Comparison of ENCODE assay signal across 14 cellular contexts in the genomic region with DNA sequence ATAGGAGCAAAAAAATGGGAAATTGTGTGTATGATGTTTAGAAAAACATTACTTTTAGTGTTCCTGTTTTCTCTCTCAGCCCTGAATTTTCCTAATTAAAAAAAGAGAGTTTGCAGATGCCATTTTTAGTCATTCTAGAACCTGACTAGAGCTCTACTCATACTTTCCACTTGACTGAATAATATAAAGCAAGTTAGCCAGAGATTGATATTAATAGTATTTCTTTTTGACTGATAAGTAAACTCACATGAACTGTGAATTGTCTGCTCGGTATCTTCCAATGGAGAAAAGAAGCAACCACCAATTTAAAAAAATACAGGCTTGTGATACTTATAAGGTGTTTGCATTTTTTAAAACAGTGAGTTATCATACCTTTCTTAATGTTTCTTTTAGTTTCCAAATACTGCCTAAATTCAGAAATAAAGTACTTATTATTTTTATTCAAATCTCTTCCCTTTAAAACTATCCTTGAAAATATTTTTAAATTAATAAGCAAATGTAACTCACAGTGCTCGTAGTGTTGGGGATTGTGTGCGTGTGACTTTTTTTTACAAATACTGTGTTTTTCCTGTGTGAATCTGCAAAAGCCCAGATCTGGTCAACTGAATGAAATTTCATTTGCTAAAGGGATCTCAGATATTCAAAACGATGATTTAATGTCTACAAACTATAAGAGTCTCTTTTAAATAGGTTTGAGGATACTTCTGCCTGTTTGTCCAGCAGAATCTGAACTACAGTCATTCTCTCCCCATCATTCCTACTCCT. TPM values are rescaled to one million over a fixed set of nuclear protein-coding genes. Genes with fewer than 3 reads are reported as not detected.
DNase-seq lines count a peak whose midpoint lies in the region; ATAC-seq and TF ChIP-seq lines count a peak whose summit lies in the region.
"Had no signal": no experiment of that assay in that cellular context is flagged by ENCODE, and none has a peak within 500 bp of the region (broad histone marks: within the 10 kb centered on the region; RNA-seq: fewer than 3 reads in every experiment).

No MANE protein-coding gene starts in this region.

- H3K36me3 Mint-ChIP-seq in CD4-positive, alpha-beta T cell (ENCODE audit: low read depth): peaks cover 27% of the 10 kb centered on the region
- H3K36me3 Mint-ChIP-seq in activated CD4-positive, alpha-beta memory T cell treated with anti-CD3 and anti-CD28 coated beads for 36 hours: peaks cover 16% of the 10 kb centered on the region
- peaks cover 0 to 9% (median 0%) of the 10 kb centered on the region in 5 donors for H3K36me3 Mint-ChIP-seq in naive thymus-derived CD4-positive, alpha-beta T cell

- H3K9me3 ChIP-seq in CD4-positive, alpha-beta T cell (ENCODE audit: control insufficient read depth, low read length): no peaks in the 10 kb centered on the region
- H3K9me3 ChIP-seq in naive thymus-derived CD4-positive, alpha-beta T cell (ENCODE audit: control insufficient read depth in 2 of 3, low read length in 3 of 3): no peaks in the 10 kb centered on the region

- ATAC-seq in CD4-positive, alpha-beta T cell (ENCODE audit: poor library complexity): no peak
- no peak for ATAC-seq in naive thymus-derived CD4-positive, alpha-beta T cell
- ATAC-seq in HG03039 (IDR thresholded peaks at IDR 0.05; ENCODE audit: unreplicated experiment): no peak
- ATAC-seq: PC-3 had no signal

- H3K4me1 Mint-ChIP-seq in CD4-positive, alpha-beta T cell (ENCODE audit: low read depth): peaks cover 87% of the 10 kb centered on the region
- peaks cover 81% of the 10 kb centered on the region for H3K4me1 Mint-ChIP-seq in activated CD4-positive, alpha-beta memory T cell treated with anti-CD3 and anti-CD28 coated beads for 36 hours (ENCODE audit: low read depth)
- H3K4me1 Mint-ChIP-seq in naive thymus-derived CD4-positive, alpha-beta T cell: peaks cover 60 to 94% (median 85%) of the 10 kb centered on the region in 7 donors

- H3K9me3 Mint-ChIP-seq in CD4-positive, alpha-beta T cell: no peaks in the 10 kb centered on the region
- no peaks in the 10 kb centered on the region for H3K9me3 Mint-ChIP-seq in activated CD4-positive, alpha-beta memory T cell treated with anti-CD3 and anti-CD28 coated beads for 36 hours
- no peaks in the 10 kb centered on the region for H3K9me3 Mint-ChIP-seq in naive thymus-derived CD4-positive, alpha-beta T cell
- H3K9me3 Mint-ChIP-seq: CD14-positive monocyte had no signal

- POLR2A ChIA-PET in CD4-positive, alpha-beta T cell (lab: Charles Lee): interaction anchor here (0.6 to 3.4 kb wide), 7 partner anchors 9 to 122 kb away, joined by 3 to 26 read pairs (median 5); a partner anchor contains a TSS
- POLR2A ChIA-PET in activated CD4-positive, alpha-beta memory T cell treated with anti-CD3 and anti-CD28 coated beads for 36 hours (lab: Charles Lee): interaction anchor here (0.9 to 12.4 kb wide), 5 partner anchors 9 to 122 kb away, joined by 3 to 151 read pairs (median 3); a partner anchor contains a TSS
- POLR2A ChIA-PET in naive thymus-derived CD4-positive, alpha-beta T cell (lab: Charles Lee): interaction anchor here (0.8 to 2.2 kb wide), 8 partner anchors 10 to 153 kb away, joined by 3 to 10 read pairs (median 4); a partner anchor contains a TSS

- intact Hi-C loops in CD4-positive, alpha-beta T cell (cut with DNase I, micrococcal nuclease): loop anchor here in 1 of 2 experiments (5.0 to 10.0 kb wide), 2 partner anchors 33 to 55 kb away; no protein-coding TSS in a partner anchor
- intact Hi-C loops in activated CD4-positive, alpha-beta memory T cell treated with anti-CD3 and anti-CD28 coated beads for 36 hours (cut with micrococcal nuclease): loop anchor here (1.0 to 5.0 kb wide), 3 partner anchors 8 to 33 kb away; no protein-coding TSS in a partner anchor
- intact Hi-C loops in naive thymus-derived CD4-positive, alpha-beta T cell (cut with micrococcal nuclease): loop anchor here in 1 of 2 donors (2.0 to 10.0 kb wide), 2 partner anchors 15 to 425 kb away; a partner anchor contains a TSS

- peak overlapping the region; percentile 50 for H3K4me3 Mint-ChIP-seq in CD4-positive, alpha-beta T cell
- peak overlapping the region; percentile 28 for H3K4me3 Mint-ChIP-seq in activated CD4-positive, alpha-beta memory T cell treated with anti-CD3 and anti-CD28 coated beads for 36 hours
- H3K4me3 Mint-ChIP-seq in naive thymus-derived CD4-positive, alpha-beta T cell: peak overlapping the region; percentile 16 to 80 (median 65)
- H3K4me3 Mint-ChIP-seq: CD14-positive monocyte had no signal

- TF ChIP-seq CTCF in CD4-positive, alpha-beta T cell (IDR thresholded peaks at IDR 0.05): no peak
- no peak for TF ChIP-seq CTCF in GM12865 (IDR thresholded peaks at IDR 0.05; ENCODE audit: insufficient read depth, low read depth, low read length, missing control alignments)

- DNase-seq in CD4-positive, alpha-beta T cell: no peak
- no peak for DNase-seq in GM12865 (ENCODE audit: low read depth)
- no peak for DNase-seq in activated CD4-positive, alpha-beta memory T cell treated with anti-CD3 and anti-CD28 coated beads for 36 hours
- no peak for DNase-seq in naive thymus-derived CD4-positive, alpha-beta T cell
- no peak for DNase-seq in hypothalamus (lab: John Stamatoyannopoulos, UW)
- no peak for DNase-seq in NK-92 treated with Interleukin-12 subunit alpha and Interleukin-12 subunit beta, amount 100 ng/mL, for 24 hours (lab: John Stamatoyannopoulos, UW)
- DNase-seq: dermis blood vessel endothelial cell, EL, Kasumi-1, NCI-H510A treated with DMSO at 0.1 percent for 48 hours, PC-3, posterior cingulate gyrus had no signal

- H3K27ac Mint-ChIP-seq in CD4-positive, alpha-beta T cell: peak overlapping the region; percentile 95
- H3K27ac Mint-ChIP-seq in activated CD4-positive, alpha-beta memory T cell treated with anti-CD3 and anti-CD28 coated beads for 36 hours: peak overlapping the region; percentile 70
- peak overlapping the region; percentile 56 to 91 (median 73) for H3K27ac Mint-ChIP-seq in naive thymus-derived CD4-positive, alpha-beta T cell

- H3K4me3 ChIP-seq in GM12865 (ENCODE audit: low read depth, low read length): peak overlapping the region; percentile 29
- no peak overlapping the region for H3K4me3 ChIP-seq in naive thymus-derived CD4-positive, alpha-beta T cell (ENCODE audit: low read length)

- CTCF ChIA-PET in CD4-positive, alpha-beta T cell (lab: Charles Lee): interaction anchor here (1.3 to 5.9 kb wide), 2 partner anchors 15 to 121 kb away, joined by 4 to 28 read pairs; no protein-coding TSS in a partner anchor
- CTCF ChIA-PET in activated CD4-positive, alpha-beta memory T cell treated with anti-CD3 and anti-CD28 coated beads for 36 hours (lab: Charles Lee): interaction anchor here (0.7 to 12.3 kb wide), 3 partner anchors 38 to 147 kb away, joined by 3 to 104 read pairs (median 3); no protein-coding TSS in a partner anchor
- CTCF ChIA-PET in naive thymus-derived CD4-positive, alpha-beta T cell (lab: Charles Lee): interaction anchor here (0.6 to 5.0 kb wide), 5 partner anchors 10 to 121 kb away, joined by 3 to 21 read pairs (median 6); a partner anchor contains a TSS

- H3K27ac ChIP-seq in CD4-positive, alpha-beta T cell (ENCODE audit: low read depth, low read length): peak overlapping the region; percentile 4
- peak overlapping the region; percentile 59 for H3K27ac ChIP-seq in naive thymus-derived CD4-positive, alpha-beta T cell (ENCODE audit: low read depth, low read length)

- H3K27me3 ChIP-seq in CD4-positive, alpha-beta T cell (ENCODE audit: control insufficient read depth, insufficient read depth, low read length): no peaks in the 10 kb centered on the region
- no peaks in the 10 kb centered on the region for H3K27me3 ChIP-seq in naive thymus-derived CD4-positive, alpha-beta T cell (ENCODE audit: control insufficient read depth in 2 of 2, insufficient read depth in 2 of 2, low read length in 2 of 2)

- no peaks in the 10 kb centered on the region for H3K36me3 ChIP-seq in naive thymus-derived CD4-positive, alpha-beta T cell (ENCODE audit: control insufficient read depth in 2 of 3, insufficient read depth in 3 of 3, low read length in 3 of 3)

- H3K4me1 ChIP-seq in naive thymus-derived CD4-positive, alpha-beta T cell (ENCODE audit: control insufficient read depth in 2 of 2, insufficient read depth in 2 of 2, low read length in 2 of 2): peaks cover 67 to 87% of the 10 kb centered on the region in 2 donors

- no peaks in the 10 kb centered on the region for H3K27me3 Mint-ChIP-seq in CD4-positive, alpha-beta T cell
- no peaks in the 10 kb centered on the region for H3K27me3 Mint-ChIP-seq in activated CD4-positive, alpha-beta memory T cell treated with anti-CD3 and anti-CD28 coated beads for 36 hours
- no peaks in the 10 kb centered on the region for H3K27me3 Mint-ChIP-seq in naive thymus-derived CD4-positive, alpha-beta T cell

RNA-seq across cellular contexts. Expression of a gene that starts 9.8 kb away (rescaled TPM):
- total RNA-seq in CD4-positive, alpha-beta T cell: 10 to 100 TPM; 63.8 to 67.1 TPM
- 100 to 1,000 TPM; 292 to 294 TPM for total RNA-seq in activated CD4-positive, alpha-beta memory T cell treated with anti-CD3 and anti-CD28 coated beads for 36 hours
- total RNA-seq in naive thymus-derived CD4-positive, alpha-beta T cell: 100 to 1,000 TPM in 4 of 5 experiments, 10 to 100 TPM in 1; 89.8 to 183 (median 107) TPM
- 10 to 100 TPM; 37.6 to 55.0 TPM for polyA plus RNA-seq in naive thymus-derived CD4-positive, alpha-beta T cell
